8 cellular contexts compared by ENCODE assay signal in the genomic region with DNA sequence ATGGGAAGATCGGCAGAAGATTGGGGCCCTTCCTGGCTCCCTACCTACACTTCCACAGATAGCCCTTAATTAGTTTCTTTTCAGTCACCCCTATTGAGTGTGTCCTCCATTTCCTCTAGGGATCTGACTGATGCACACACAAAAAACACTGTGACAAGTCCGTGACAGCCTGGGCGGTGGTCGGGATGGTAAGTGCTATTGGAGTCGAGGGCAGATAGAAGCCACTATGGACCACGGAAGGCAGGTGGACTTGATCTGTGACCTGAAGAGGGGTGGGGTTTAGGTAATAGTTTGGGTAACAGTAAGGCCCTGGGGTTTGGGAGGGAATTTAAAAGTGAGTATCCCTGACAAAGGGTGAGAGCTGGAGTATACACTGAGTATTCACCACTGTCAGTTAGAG.
"Had no signal": no experiment of that assay in that cellular context is flagged by ENCODE, and none has a peak within 500 bp of the region (broad histone marks: within the 10 kb centered on the region; RNA-seq: fewer than 3 reads in every experiment).

No MANE protein-coding gene starts in this region.

- FAIRE-seq: G401.6, GM12878, GM12891, GM12892, GM18507, GM19239 had no signal

- H3K4me3 ChIP-seq: GM12878 had no signal

- DNase-seq: GDM1, GF-D8 had no signal

- ATAC-seq: GM12878 had no signal
